In the genomic region with DNA sequence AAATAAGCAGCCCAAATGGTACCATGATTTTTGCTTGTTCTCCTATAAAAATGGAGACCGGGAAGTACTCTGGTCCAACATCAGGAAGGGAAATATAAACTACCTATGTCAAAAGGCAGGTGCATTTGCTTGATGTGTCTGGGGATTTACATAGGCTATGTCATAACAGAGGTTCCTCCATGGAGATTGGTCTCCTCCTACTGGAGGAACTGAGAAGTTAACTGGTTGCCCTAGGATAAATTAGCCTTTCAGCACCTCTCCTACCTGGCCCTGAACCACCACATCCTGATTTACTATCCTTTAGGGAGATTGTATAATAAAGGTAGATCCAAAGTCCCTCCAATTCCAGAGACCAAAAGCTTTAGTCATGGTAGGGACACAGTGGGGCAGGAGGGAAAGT, we compare ENCODE assay signal across 8 cellular contexts.
DNase-seq lines count a peak whose midpoint lies in the region; ATAC-seq and TF ChIP-seq lines count a peak whose summit lies in the region.
"Had no signal": no experiment of that assay in that cellular context is flagged by ENCODE, and none has a peak within 500 bp of the region (broad histone marks: within the 10 kb centered on the region; RNA-seq: fewer than 3 reads in every experiment).

No MANE protein-coding gene starts in this region.

- H3K27ac Mint-ChIP-seq in nephron = no peak overlapping the region
- H3K27ac Mint-ChIP-seq: stimulated activated naive CD8-positive, alpha-beta T cell treated with anti-CD3 and anti-CD28 coated beads, Interleukin-15, Interleukin-2, amounts not matched to agents 100 ng/mL and 50 ng/mL, for 24 hours had no signal

- no peaks in the 10 kb centered on the region for H3K4me1 Mint-ChIP-seq in nephron

- H3K4me3 Mint-ChIP-seq in nephron = no peak overlapping the region
- H3K4me3 Mint-ChIP-seq: stimulated activated naive CD8-positive, alpha-beta T cell treated with anti-CD3 and anti-CD28 coated beads, Interleukin-15, Interleukin-2, amounts not matched to agents 100 ng/mL and 50 ng/mL, for 24 hours had no signal

- no peaks in the 10 kb centered on the region for H3K27me3 Mint-ChIP-seq in nephron (ENCODE audit: low read depth)
- H3K27me3 Mint-ChIP-seq: stimulated activated naive CD8-positive, alpha-beta T cell treated with anti-CD3 and anti-CD28 coated beads, Interleukin-15, Interleukin-2, amounts not matched to agents 100 ng/mL and 50 ng/mL, for 24 hours had no signal

- no peaks in the 10 kb centered on the region for H3K9me3 Mint-ChIP-seq in nephron
- H3K9me3 Mint-ChIP-seq: stimulated activated naive CD8-positive, alpha-beta T cell treated with anti-CD3 and anti-CD28 coated beads, Interleukin-15, Interleukin-2, amounts not matched to agents 100 ng/mL and 50 ng/mL, for 24 hours had no signal

- ATAC-seq in GM19328 (IDR thresholded peaks at IDR 0.05; ENCODE audit: unreplicated experiment) = peak; percentile 83
- ATAC-seq in HG03175 (IDR thresholded peaks at IDR 0.05; ENCODE audit: unreplicated experiment) = peak; percentile 94

- H3K36me3 Mint-ChIP-seq in nephron (ENCODE audit: low read depth) = no peaks in the 10 kb centered on the region

- peak; percentile 44 to 52 (median 47) for TF ChIP-seq CTCF in nephron (IDR thresholded peaks at IDR 0.05; ENCODE audit: unreplicated experiment in 3 of 3)

- DNase-seq in EL = peak; percentile 30
- DNase-seq in NCI-H82 treated with DMSO at 0.1 percent for 48 hours (lab: John Stamatoyannopoulos, UW; ENCODE audit: unreplicated experiment) = peak; percentile 24
- DNase-seq in dermis blood vessel endothelial cell = peak; percentile 4
- DNase-seq in cerebellum (ENCODE audit: low spot score) = no peak
